Comparison of ENCODE assay signal across 12 cellular contexts in genomic region chr3:52776486-52776885, GRCh38. TPM values are rescaled to one million over a fixed set of nuclear protein-coding genes. Genes with fewer than 3 reads are reported as not detected.
DNase-seq lines count a peak whose midpoint lies in the region; ATAC-seq and TF ChIP-seq lines count a peak whose summit lies in the region.
"Not testable (repeated sequence)": the region's sequence is repeated elsewhere in the genome, so short reads cannot be mapped to it uniquely, and the experiment has no call there.
"Had no signal": no experiment of that assay in that cellular context is flagged by ENCODE, and none has a peak within 500 bp of the region (broad histone marks: within the 10 kb centered on the region; RNA-seq: fewer than 3 reads in every experiment).

No MANE protein-coding gene starts in this region.

- H3K9ac ChIP-seq in HCT116 (ENCODE audit: low read length); endodermal cell (ENCODE audit: extremely low read depth, low read length, poor library complexity, severe bottlenecking): not testable (repeated sequence)
- H3K9ac ChIP-seq in liver (ENCODE audit: low read depth in 1 of 2, low read length in 2 of 2), result peak overlapping the region in 1 of 2 donors; percentile 78

- H3K4me1 ChIP-seq in HCT116 (ENCODE audit: control insufficient read depth in 1 of 2, insufficient read depth in 2 of 2, low read length in 2 of 2) (peaks cover 2 to 12% of the 10 kb centered on the region in 2 experiments; a peak in 3 of 4 replicates), liver (ENCODE audit: control insufficient read depth in 4 of 4, insufficient read depth in 4 of 4, low read length in 3 of 4) (peaks cover 9 to 77% (median 61%) of the 10 kb centered on the region in 4 donors)
- H3K4me1 ChIP-seq in OCI-LY7 (ENCODE audit: insufficient read depth, low read length, poor library complexity, severe bottlenecking); endodermal cell (ENCODE audit: control insufficient read depth, insufficient read depth, low read length); right atrium auricular region: not testable (repeated sequence)

- not testable (repeated sequence) for DNase-seq in HCT116 (ENCODE audit: low read depth, low spot score); OCI-LY7 (ENCODE audit: low spot score); naive B cell; stimulated activated effector memory CD8-positive, alpha-beta T cell treated with anti-CD3 and anti-CD28 coated beads, Interleukin-12 subunit alpha, Interleukin-12 subunit beta, amount 100 ng/mL, for 72 hours (ENCODE audit: low spot score in 2 of 2)
- DNase-seq in endodermal cell, result peak; percentile 24
- peak; percentile 23 for DNase-seq in right atrium auricular region (ENCODE audit: low spot score)
- peak; percentile 29 for DNase-seq in ureter (ENCODE audit: low spot score)

- H2AFZ ChIP-seq in HCT116 (ENCODE audit: low read depth, low read length, poor library complexity, severe bottlenecking) (peak overlapping the region; percentile 32), OCI-LY7 (ENCODE audit: low read length) (0 out of 2 replicates have a peak overlapping the region, but pooled peaks have one; percentile 24)

- H3K36me3 ChIP-seq in HCT116 (ENCODE audit: control insufficient read depth in 1 of 2, insufficient read depth in 2 of 2, low read length in 2 of 2); OCI-LY7 (ENCODE audit: insufficient read depth, low read length); endodermal cell (ENCODE audit: control insufficient read depth, insufficient read depth, low read length); right atrium auricular region; liver (ENCODE audit: control insufficient read depth in 4 of 4, insufficient read depth in 3 of 4, low read depth in 1 of 4, low read length in 3 of 4): not testable (repeated sequence)

- POLR2A ChIA-PET in HCT116 (lab: Charles Lee), result not testable (repeated sequence)
- POLR2A ChIA-PET in OCI-LY7 (lab: Charles Lee), result interaction anchor here (1.3 kb wide), 1 partner anchor 11 kb away, joined by 4 read pairs; no protein-coding TSS in a partner anchor

- peaks cover 10% of the 10 kb centered on the region; the same call in 1 of the 2 replicates for H3K27me3 ChIP-seq in HCT116 (ENCODE audit: insufficient read depth, low read length)
- H3K27me3 ChIP-seq in endodermal cell (ENCODE audit: control insufficient read depth, insufficient read depth, low read length, poor library complexity, severe bottlenecking); right atrium auricular region; liver (ENCODE audit: control insufficient read depth in 4 of 4, insufficient read depth in 4 of 4, low read length in 3 of 4): not testable (repeated sequence)

- not testable (repeated sequence) for TF ChIP-seq POLR2A in HCT116 (IDR thresholded peaks at IDR 0.05; ENCODE audit: borderline replicate concordance, extremely low read depth, insufficient read depth, insufficient read length)

- H3K27me3 Mint-ChIP-seq in endodermal cell (ENCODE audit: insufficient read depth), result peaks cover 11% of the 10 kb centered on the region
- H3K27me3 Mint-ChIP-seq in naive B cell, result not testable (repeated sequence)

- WGBS in endodermal cell (ENCODE audit: insufficient coverage in 1 of 2, insufficient read length in 1 of 2), 2 experiments, result 80 to 82% methylated on average over 4 to 6 of the region's 6 CpGs
- WGBS in liver, result 43% methylated on average over 6 of the region's 6 CpGs

- intact Hi-C loops in HCT116 (cut with micrococcal nuclease); OCI-LY7 (cut with micrococcal nuclease; ENCODE audit: unreplicated experiment): not testable (repeated sequence)

- H4K20me1 ChIP-seq in HCT116 (ENCODE audit: insufficient read depth); OCI-LY7 (ENCODE audit: insufficient read depth, low read length): not testable (repeated sequence)

- TF ChIP-seq CTCF in HCT116 (IDR thresholded peaks at IDR 0.05 in 2 of 3, conservative IDR thresholded peaks at IDR 0.05 in 1 of 3; ENCODE audit: borderline replicate concordance in 1 of 3, insufficient read depth in 1 of 3, low read depth in 2 of 3, low read length in 2 of 3); OCI-LY7 (conservative IDR thresholded peaks at IDR 0.05; ENCODE audit: low read length); endodermal cell (conservative IDR thresholded peaks at IDR 0.05); right atrium auricular region (IDR thresholded peaks at IDR 0.05); liver (IDR thresholded peaks at IDR 0.05; ENCODE audit: low read depth, low read length, missing input control): not testable (repeated sequence)

- not testable (repeated sequence) for H3K27ac ChIP-seq in HCT116 (ENCODE audit: low read depth, low read length); OCI-LY7 (ENCODE audit: low read depth, low read length, poor library complexity, severe bottlenecking); endodermal cell (ENCODE audit: low read depth, low read length); right atrium auricular region
- H3K27ac ChIP-seq in liver (ENCODE audit: low read depth in 1 of 2, low read length in 2 of 2), result peak overlapping the region; percentile 92 to 99

- not testable (repeated sequence) for H3K4me3 Mint-ChIP-seq in endodermal cell; naive B cell; stimulated activated effector memory CD8-positive, alpha-beta T cell treated with anti-CD3 and anti-CD28 coated beads, Interleukin-12 subunit alpha, Interleukin-12 subunit beta, amount 100 ng/mL, for 72 hours

- H3K9me3 ChIP-seq in HCT116 (ENCODE audit: control insufficient read depth in 1 of 2, insufficient read depth in 1 of 2, low read depth in 1 of 2, low read length in 2 of 2); OCI-LY7 (ENCODE audit: low read length); endodermal cell (ENCODE audit: control insufficient read depth, low read length); right atrium auricular region; liver (ENCODE audit: control insufficient read depth in 4 of 4, low read length in 3 of 4): not testable (repeated sequence)

- not testable (repeated sequence) for TF ChIP-seq RAD21 in HCT116 (IDR thresholded peaks at IDR 0.05; ENCODE audit: low read depth); liver (IDR thresholded peaks at IDR 0.05)

- not testable (repeated sequence) for H3K4me1 Mint-ChIP-seq in endodermal cell; stimulated activated effector memory CD8-positive, alpha-beta T cell treated with anti-CD3 and anti-CD28 coated beads, Interleukin-12 subunit alpha, Interleukin-12 subunit beta, amount 100 ng/mL, for 72 hours
- H3K4me1 Mint-ChIP-seq in naive B cell, result peaks cover 15 to 28% (median 22%) of the 10 kb centered on the region in 3 donors

- H3K79me2 ChIP-seq in HCT116 (ENCODE audit: insufficient read depth, low read length); OCI-LY7 (ENCODE audit: insufficient read depth, low read depth, low read length): not testable (repeated sequence)

- H3K4me3 ChIP-seq in HCT116 (replicated peaks in 1 of 2; ENCODE audit: low read depth in 1 of 2, low read length in 2 of 2); OCI-LY7 (ENCODE audit: low read depth, low read length, poor library complexity, severe bottlenecking); endodermal cell (ENCODE audit: low read length); right atrium auricular region: not testable (repeated sequence)
- peak overlapping the region in 1 of 3 donors; percentile 49 for H3K4me3 ChIP-seq in liver (ENCODE audit: low read depth in 1 of 3, low read length in 3 of 3)

- not testable (repeated sequence) for H3K9me2 ChIP-seq in HCT116 (ENCODE audit: insufficient read depth); OCI-LY7 (ENCODE audit: insufficient read depth, low read length)

- H3K4me2 ChIP-seq in HCT116 (ENCODE audit: low read length), result peak overlapping the region; percentile 17; the same call in 1 of the 2 replicates
- not testable (repeated sequence) for H3K4me2 ChIP-seq in OCI-LY7 (ENCODE audit: low read length)

- not testable (repeated sequence) for ATAC-seq in HCT116; naive B cell (ENCODE audit: low read depth in 2 of 2); stimulated activated effector memory CD8-positive, alpha-beta T cell treated with anti-CD3 and anti-CD28 coated beads, Interleukin-12 subunit alpha, Interleukin-12 subunit beta, amount 100 ng/mL, for 72 hours

- H3K9me3 Mint-ChIP-seq in endodermal cell; naive B cell; stimulated activated effector memory CD8-positive, alpha-beta T cell treated with anti-CD3 and anti-CD28 coated beads, Interleukin-12 subunit alpha, Interleukin-12 subunit beta, amount 100 ng/mL, for 72 hours: not testable (repeated sequence)

- CTCF ChIA-PET in HCT116 (lab: Charles Lee); OCI-LY7 (lab: Charles Lee; ENCODE audit: unreplicated experiment): not testable (repeated sequence)

- BruUV-seq in HCT116 (replicated peaks; lab: Mats Ljungman, UMichigan); OCI-LY7 (replicated peaks; lab: Mats Ljungman, UMichigan): not testable (repeated sequence)

- RAD21 ChIA-PET in HCT116 (lab: Charles Lee; ENCODE audit: low non-redundant PET in 1 of 2, low total read pairs in 2 of 2, uncharacterized antibody in 2 of 2, unreplicated experiment in 2 of 2), result not testable (repeated sequence)

- not testable (repeated sequence) for H3K36me3 Mint-ChIP-seq in endodermal cell (ENCODE audit: low read depth); naive B cell; stimulated activated effector memory CD8-positive, alpha-beta T cell treated with anti-CD3 and anti-CD28 coated beads, Interleukin-12 subunit alpha, Interleukin-12 subunit beta, amount 100 ng/mL, for 72 hours

- H3K27ac Mint-ChIP-seq in endodermal cell, result not testable (repeated sequence)
- peak overlapping the region in 5 of 6 donors; percentile 36 to 92 (median 61) for H3K27ac Mint-ChIP-seq in naive B cell
- peak overlapping the region; percentile 27 for H3K27ac Mint-ChIP-seq in stimulated activated effector memory CD8-positive, alpha-beta T cell treated with anti-CD3 and anti-CD28 coated beads, Interleukin-12 subunit alpha, Interleukin-12 subunit beta, amount 100 ng/mL, for 72 hours

RNA-seq across cellular contexts. Expression of gene ITIH1, which starts 0.9 kb away (rescaled TPM):
- total RNA-seq in HCT116 (2021; ENCODE audit: unreplicated experiment) (0.37 TPM), OCI-LY7 (2022) (not detected in 2 replicates), endodermal cell (not detected), right atrium auricular region (not detected), liver (1,000 to 10,000 TPM; 1,022 to 1,400 TPM), ureter (not detected)
- polyA plus RNA-seq in HCT116 (2012), result not detected in 2 replicates
- not detected in 2 replicates for total RNA-seq in OCI-LY7 (2014; rRNA removed; shearing (Covaris generic))
- not detected for polyA plus RNA-seq in endodermal cell (2013, experiment 1 of 2)
- not detected for polyA plus RNA-seq in endodermal cell (2013, experiment 2 of 2)
- polyA plus RNA-seq in liver (1,000 to 10,000 TPM; 1,193 to 1,291 TPM), naive B cell (ENCODE audit: low read depth in 6 of 6) (1 to 10 TPM in 2 of 6 donors, not detected in 4; 1.7 to 3.7 TPM)
- total RNA-seq: CD4-positive, alpha-beta T cell; GM23338; HFFc6 had no signal
- polyA plus RNA-seq: GM23338, IgD-negative memory B cell had no signal

RNA-seq across cellular contexts. Expression of gene NEK4, which starts 5.7 kb away (rescaled TPM):
- total RNA-seq in HCT116 (2021; ENCODE audit: unreplicated experiment), result 36.2 TPM
- 14.6 and 16.4 TPM in 2 replicates for polyA plus RNA-seq in HCT116 (2012)
- total RNA-seq in OCI-LY7 (2014; rRNA removed; shearing (Covaris generic)), result 27.6 and 38.6 TPM in 2 replicates
- 27.5 and 29.6 TPM in 2 replicates for total RNA-seq in OCI-LY7 (2022)
- 10 to 100 TPM; 44.2 to 49.5 TPM for total RNA-seq in endodermal cell
- 27.0 TPM for polyA plus RNA-seq in endodermal cell (2013, experiment 1 of 2)
- polyA plus RNA-seq in endodermal cell (2013, experiment 2 of 2), result 24.0 TPM
- total RNA-seq in right atrium auricular region, result 10 to 100 TPM; 12.8 to 14.6 TPM
- 10 to 100 TPM; 24.0 to 28.7 TPM for total RNA-seq in liver
- 1 to 10 TPM; 5.4 to 6.8 TPM for polyA plus RNA-seq in liver
- 10 to 100 TPM in 4 of 6 donors, 1 to 10 TPM in 2; 8.9 to 24.8 (median 12.7) TPM for polyA plus RNA-seq in naive B cell (ENCODE audit: low read depth in 6 of 6)
- 36.3 TPM for total RNA-seq in ureter

RNA-seq across cellular contexts. Expression of gene ITIH3, which starts 18.1 kb away (rescaled TPM):
- total RNA-seq in HCT116 (2021; ENCODE audit: unreplicated experiment) (0.44 TPM), OCI-LY7 (2022) (not detected in 2 replicates), endodermal cell (not detected), right atrium auricular region (1 to 10 TPM in 1 of 2 donors, under 1 TPM in 1; 0.19 to 2.1 TPM), liver (1,000 to 10,000 TPM in 1 of 2 donors, 100 to 1,000 TPM in 1; 507 to 1,075 TPM), ureter (4.6 TPM)
- 0.08 TPM in 1 of 2 replicates, not detected in the other for polyA plus RNA-seq in HCT116 (2012)
- not detected in 2 replicates for total RNA-seq in OCI-LY7 (2014; rRNA removed; shearing (Covaris generic))
- polyA plus RNA-seq in endodermal cell (2013, experiment 1 of 2), result 0.36 TPM
- 0.41 TPM for polyA plus RNA-seq in endodermal cell (2013, experiment 2 of 2)
- polyA plus RNA-seq in liver (1,000 to 10,000 TPM in 1 of 2 donors, 100 to 1,000 TPM in 1; 743 to 1,326 TPM), naive B cell (ENCODE audit: low read depth in 6 of 6) (not detected)
- total RNA-seq: CD4-positive, alpha-beta T cell; GM23338 had no signal
- polyA plus RNA-seq: GM23338, IgD-negative memory B cell had no signal

RNA-seq across cellular contexts. Expression of gene ITIH4, which starts 54.0 kb away (rescaled TPM):
- 4.1 TPM for total RNA-seq in HCT116 (2021; ENCODE audit: unreplicated experiment)
- polyA plus RNA-seq in HCT116 (2012), result 1.0 and 3.4 TPM in 2 replicates
- 2.1 and 13.3 TPM in 2 replicates for total RNA-seq in OCI-LY7 (2014; rRNA removed; shearing (Covaris generic))
- 2.2 and 4.6 TPM in 2 replicates for total RNA-seq in OCI-LY7 (2022)
- total RNA-seq in endodermal cell, result 1 to 10 TPM; 6.0 to 6.2 TPM
- 4.1 TPM for polyA plus RNA-seq in endodermal cell (2013, experiment 1 of 2)
- polyA plus RNA-seq in endodermal cell (2013, experiment 2 of 2), result 4.8 TPM
- 1 to 10 TPM in 1 of 2 donors, not detected in 1; 1.2 TPM for total RNA-seq in right atrium auricular region
- total RNA-seq in liver, result 1,000 to 10,000 TPM in 1 of 2 donors, 100 to 1,000 TPM in 1; 447 to 2,000 TPM
- polyA plus RNA-seq in liver, result 1,000 to 10,000 TPM; 2,821 to 3,354 TPM
- polyA plus RNA-seq in naive B cell (ENCODE audit: low read depth in 6 of 6), result not detected
- 37.1 TPM for total RNA-seq in ureter
- polyA plus RNA-seq: IgD-negative memory B cell had no signal

RNA-seq across cellular contexts. Expression of gene MUSTN1, which starts 58.3 kb away (rescaled TPM):
- 0.44 TPM for total RNA-seq in HCT116 (2021; ENCODE audit: unreplicated experiment)
- polyA plus RNA-seq in HCT116 (2012), result 1.1 and 3.1 TPM in 2 replicates
- 0.28 and 2.7 TPM in 2 replicates for total RNA-seq in OCI-LY7 (2014; rRNA removed; shearing (Covaris generic))
- 1.7 and 2.8 TPM in 2 replicates for total RNA-seq in OCI-LY7 (2022)
- 1 to 10 TPM; 3.2 to 4.2 TPM for total RNA-seq in endodermal cell
- 22.5 TPM for polyA plus RNA-seq in endodermal cell (2013, experiment 1 of 2)
- polyA plus RNA-seq in endodermal cell (2013, experiment 2 of 2), result 20.6 TPM
- 10 to 100 TPM; 43.8 to 45.0 TPM for total RNA-seq in right atrium auricular region
- total RNA-seq in liver, result 10 to 100 TPM in 1 of 2 donors, under 1 TPM in 1; 0.25 to 12.1 TPM
- polyA plus RNA-seq in liver, result 1 to 10 TPM; 1.8 to 6.1 TPM
- under 1 TPM in 1 of 6 donors, not detected in 5; 0.76 TPM for polyA plus RNA-seq in naive B cell (ENCODE audit: low read depth in 6 of 6)
- 15.9 TPM for total RNA-seq in ureter
- polyA plus RNA-seq: IgD-negative memory B cell had no signal

Comparison
In these comparisons a context has a peak if more than half of its experiments do, and no peak if none do; other contexts are left out.
1. RNA of gene ITIH1, which starts 0.9 kb away (total RNA-seq): 1,022 to 1,400 TPM in liver; not detected in right atrium auricular region, not detected in endodermal cell, 0.37 TPM in HCT116 (single experiment), not detected in ureter (single experiment) and not detected in OCI-LY7; every median in the first group is over 100 times any median in the second.
2. RNA of gene ITIH3, which starts 18.1 kb away (total RNA-seq): 507 to 1,075 TPM in liver; 4.6 TPM in ureter (single experiment), 0.19 to 2.1 TPM in right atrium auricular region, 0.44 TPM in HCT116 (single experiment), not detected in endodermal cell and not detected in OCI-LY7; every median in the first group is over 10 times any median in the second.